8 cellular contexts compared by ENCODE assay signal in genomic region chr16:24539850-24540484, GRCh38. TPM values are rescaled to one million over a fixed set of nuclear protein-coding genes. Genes with fewer than 3 reads are reported as not detected.
DNase-seq lines count a peak whose midpoint lies in the region; ATAC-seq, FAIRE-seq and TF ChIP-seq lines count a peak whose summit lies in the region.

No MANE protein-coding gene starts in this region.

- no peaks in the 10 kb centered on the region for H3K9me1 ChIP-seq in endothelial cell of umbilical vein (replicated peaks; ENCODE audit: control insufficient read depth, extremely low read depth, insufficient read depth, low read length)

- dilution Hi-C loops in endothelial cell of umbilical vein (cut with MboI; ENCODE audit: extremely low pct_ligation_motif_present, low sequenced_read_pairs) = no loop called here

- ATAC-seq in GM21360 (IDR thresholded peaks at IDR 0.05; ENCODE audit: unreplicated experiment) = peak; percentile 29

- POLR2A ChIA-PET in BJ (lab: Charles Lee) = no interaction called here
- POLR2A ChIA-PET in endothelial cell of umbilical vein (lab: Charles Lee) = no interaction called here

- peak overlapping the region; percentile 99 for H3K4me3 ChIP-seq in BJ (ENCODE audit: low read depth, low read length)
- peak overlapping the region; percentile 97 for H3K4me3 ChIP-seq in HUES48 (ENCODE audit: low read depth, low read length)
- H3K4me3 ChIP-seq in endothelial cell of umbilical vein (replicated peaks in 1 of 3; ENCODE audit: insufficient read depth in 1 of 3, low read depth in 1 of 3, low read length in 3 of 3) = peak overlapping the region; percentile 80 to 94 (median 88)
- H3K4me3 ChIP-seq in stomach smooth muscle (ENCODE audit: low read length in 2 of 2) = peak overlapping the region; percentile 96 to 99

- FAIRE-seq in endothelial cell of umbilical vein (lab: Jason Lieb, UNC) = no peak
- no peak for FAIRE-seq in HTR-8/SVneo (lab: Jason Lieb, UNC)

- H2AFZ ChIP-seq in endothelial cell of umbilical vein (ENCODE audit: low read depth, low read length) = peak overlapping the region; percentile 71

- H3K9me3 ChIP-seq in HUES48 (ENCODE audit: control insufficient read depth, insufficient read depth, low read length) = no peaks in the 10 kb centered on the region
- H3K9me3 ChIP-seq in endothelial cell of umbilical vein (replicated peaks; ENCODE audit: control insufficient read depth, insufficient read depth, low read length) = no peaks in the 10 kb centered on the region
- H3K9me3 ChIP-seq in stomach smooth muscle (ENCODE audit: control insufficient read depth in 2 of 2, low read length in 2 of 2) = no peaks in the 10 kb centered on the region

- H3K27me3 ChIP-seq in BJ (ENCODE audit: control insufficient read depth, insufficient read depth, low read length) (no peaks in the 10 kb centered on the region), HUES48 (ENCODE audit: control insufficient read depth, insufficient read depth, low read length) (no peaks in the 10 kb centered on the region), endothelial cell of umbilical vein (ENCODE audit: control insufficient read depth in 2 of 2, insufficient read depth in 2 of 2, low read length in 2 of 2) (no peaks in the 10 kb centered on the region), stomach smooth muscle (ENCODE audit: control insufficient read depth in 1 of 2, insufficient read depth in 2 of 2, low read length in 2 of 2) (no peaks in the 10 kb centered on the region)

- H3K4me2 ChIP-seq in endothelial cell of umbilical vein (ENCODE audit: insufficient read depth, low read length) = peak overlapping the region; percentile 99

- H3K27ac ChIP-seq in HUES48 (ENCODE audit: low read depth, low read length) = peak overlapping the region; percentile 98
- peak overlapping the region; percentile 96 for H3K27ac ChIP-seq in endothelial cell of umbilical vein (ENCODE audit: insufficient read depth, low read depth, low read length)
- peak overlapping the region; percentile 99 for H3K27ac ChIP-seq in stomach smooth muscle (ENCODE audit: low read length)

- TF ChIP-seq CTCF in BJ (IDR thresholded peaks at IDR 0.05; ENCODE audit: insufficient read depth, low read depth, low read length) (no peak), endothelial cell of umbilical vein (IDR thresholded peaks at IDR 0.05; ENCODE audit: extremely low read depth in 1 of 2, insufficient read depth in 1 of 2, low read depth in 1 of 2, low read length in 2 of 2) (no peak)

- peaks cover 21% of the 10 kb centered on the region for H4K20me1 ChIP-seq in endothelial cell of umbilical vein (replicated peaks; ENCODE audit: control insufficient read depth, extremely low read depth, insufficient read depth, low read length)

- H3K9ac ChIP-seq in HUES48 (ENCODE audit: low read depth, low read length) = peak overlapping the region; percentile 98
- H3K9ac ChIP-seq in endothelial cell of umbilical vein (replicated peaks; ENCODE audit: extremely low read depth, insufficient read depth, low read length) = peak overlapping the region; percentile 100
- H3K9ac ChIP-seq in stomach smooth muscle (ENCODE audit: low read length in 2 of 2) = peak overlapping the region; percentile 100

- peaks cover 56% of the 10 kb centered on the region for H3K79me2 ChIP-seq in endothelial cell of umbilical vein (ENCODE audit: control insufficient read depth, insufficient read depth, low read length)

- H3K4me1 ChIP-seq in HUES48 (ENCODE audit: control insufficient read depth, insufficient read depth, low read length) (peaks cover 15% of the 10 kb centered on the region), endothelial cell of umbilical vein (ENCODE audit: control insufficient read depth, extremely low read depth, insufficient read depth, low read length) (peaks cover 36% of the 10 kb centered on the region), stomach smooth muscle (ENCODE audit: control insufficient read depth, insufficient read depth, low read length) (peaks cover 23% of the 10 kb centered on the region)

- intact Hi-C loops in endothelial cell of umbilical vein (cut with micrococcal nuclease) = loop anchor here (1.0 to 5.0 kb wide), 7 partner anchors 23 to 983 kb away; partner anchors contain the start of genes EARS2, UBFD1 and ZKSCAN2

- peaks cover 2% of the 10 kb centered on the region; the same call in 1 of the 2 replicates for H3K36me3 ChIP-seq in BJ (ENCODE audit: control insufficient read depth, insufficient read depth, low read length)
- H3K36me3 ChIP-seq in HUES48 (ENCODE audit: control insufficient read depth, insufficient read depth, low read length) = peaks cover 13% of the 10 kb centered on the region
- H3K36me3 ChIP-seq in endothelial cell of umbilical vein (ENCODE audit: control insufficient read depth in 2 of 2, extremely low read depth in 1 of 2, insufficient read depth in 2 of 2, low read length in 2 of 2) = peaks cover 0 to 2% of the 10 kb centered on the region in 2 experiments
- no peaks in the 10 kb centered on the region for H3K36me3 ChIP-seq in stomach smooth muscle (ENCODE audit: control insufficient read depth in 2 of 2, insufficient read depth in 2 of 2, low read length in 2 of 2)

- BruUV-seq in endothelial cell of umbilical vein (replicated peaks; lab: Mats Ljungman, UMichigan) = no TSS peak

- CTCF ChIA-PET in BJ (lab: Yijun Ruan, JAX) = interaction anchor here (2.3 kb wide), 1 partner anchor 23 kb away, joined by 6 read pairs; no protein-coding TSS in a partner anchor
- CTCF ChIA-PET in endothelial cell of umbilical vein (lab: Charles Lee) = interaction anchor here (2.3 kb wide), 1 partner anchor 23 kb away, joined by 30 read pairs; no protein-coding TSS in a partner anchor

- TF ChIP-seq POLR2A in endothelial cell of umbilical vein (IDR thresholded peaks at IDR 0.05; ENCODE audit: low read depth, low read length) = no peak

- DNase-seq in BJ (ENCODE audit: low read depth) (no peak), endothelial cell of umbilical vein (ENCODE audit: low read depth, low spot score) (peak; percentile 37), myocyte (ENCODE audit: low read depth) (peak; percentile 60), HTR-8/SVneo (ENCODE audit: insufficient read length, low spot score) (no peak)
- peak; percentile 42 for DNase-seq in activated CD4-positive, alpha-beta T cell treated with anti-CD3 and anti-CD28 coated beads, Interleukin-2, amount 50 U/mL, for 1 hour

TF ChIP-seq in endothelial cell of umbilical vein, 7 proteins besides CTCF, POLR2A, EP300 and RAD21:
- TF ChIP-seq JUN (IDR thresholded peaks at IDR 0.05; ENCODE audit: borderline replicate concordance, insufficient read depth, insufficient read length, low read depth) (no peak), FOS (IDR thresholded peaks at IDR 0.05; ENCODE audit: borderline replicate concordance, insufficient read depth, low read length) (no peak), GATA2 (IDR thresholded peaks at IDR 0.05; ENCODE audit: insufficient read depth, insufficient read length, low read depth, low read length) (no peak), EZH2 (IDR thresholded peaks at IDR 0.05; ENCODE audit: borderline replicate concordance, low read depth, low read length, severe bottlenecking) (no peak), POLR2AphosphoS5 (IDR thresholded peaks at IDR 0.05; ENCODE audit: insufficient read depth, low read depth, low read length) (no peak), MYC (IDR thresholded peaks at IDR 0.05; ENCODE audit: low read depth, low read length) (no peak)
- TF ChIP-seq, protein P1, sequence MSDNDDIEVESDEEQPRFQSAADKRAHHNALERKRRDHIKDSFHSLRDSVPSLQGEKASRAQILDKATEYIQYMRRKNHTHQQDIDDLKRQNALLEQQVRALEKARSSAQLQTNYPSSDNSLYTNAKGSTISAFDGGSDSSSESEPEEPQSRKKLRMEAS (IDR thresholded peaks at IDR 0.05; ENCODE audit: insufficient read depth, insufficient read length) = no peak

RNA-seq across cellular contexts. Expression of gene RBBP6, which starts 0.6 kb away (rescaled TPM):
- 11.7 and 21.3 TPM in 2 replicates for polyA plus RNA-seq in BJ (2011; rRNA removed)
- 16.1 and 20.1 TPM in 2 replicates for polyA minus RNA-seq in BJ (2011; rRNA and poly(A)+ RNA removed)
- total RNA-seq in endothelial cell of umbilical vein = 49.2 and 52.1 TPM in 2 replicates
- polyA plus RNA-seq in endothelial cell of umbilical vein = 13.9 and 16.8 TPM in 2 replicates
- polyA plus RNA-seq in endothelial cell of umbilical vein (2011; cell fraction: cytosol; rRNA removed) = 16.7 and 19.8 TPM in 2 replicates
- 75.9 and 94.8 TPM in 2 replicates for polyA plus RNA-seq in endothelial cell of umbilical vein (2011; cell fraction: nucleus; rRNA removed)
- 31.1 and 39.2 TPM in 2 replicates for polyA plus RNA-seq in endothelial cell of umbilical vein (2012)
- polyA minus RNA-seq in endothelial cell of umbilical vein = 49.1 and 52.8 TPM in 2 replicates
- 17.7 TPM for polyA minus RNA-seq in endothelial cell of umbilical vein (2011; cell fraction: cytosol; rRNA and poly(A)+ RNA removed)
- polyA minus RNA-seq in endothelial cell of umbilical vein (2011; cell fraction: nucleus; rRNA and poly(A)+ RNA removed) = 138 and 196 TPM in 2 replicates
- 38.4 and 56.4 TPM in 2 replicates for total RNA-seq in myocyte
- polyA plus RNA-seq in myocyte (2012) = 11.3 TPM

Comparison
In these comparisons a context has a peak if more than half of its experiments do, and no peak if none do; other contexts are left out.
1. DNase-seq: peak in activated CD4-positive, alpha-beta T cell treated with anti-CD3 and anti-CD28 coated beads, Interleukin-2, amount 50 U/mL, for 1 hour (single experiment), endothelial cell of umbilical vein (single experiment) and myocyte (single experiment); none in BJ (single experiment) and HTR-8/SVneo (single experiment).
2. Peak in every context shown above with its lines, with median percentiles within 50 percentile points of each other: H3K4me3 ChIP-seq, H3K27ac ChIP-seq and H3K9ac ChIP-seq.